In genomic region chr6:169722362-169723199, GRCh38 we compare ENCODE assay signal across 1 cellular context.
TF ChIP-seq lines count a peak whose summit lies in the region.

No MANE protein-coding gene starts in this region.

TF ChIP-seq in HepG2, 621 proteins besides CTCF, POLR2A, EP300 and RAD21 (continued from another document):
- TF ChIP-seq FOSL2 (CRISPR knock-in tag; IDR thresholded peaks at IDR 0.05): 0 out of 2 replicates have a peak, but pooled peaks have one; percentile 22
- no peak for TF ChIP-seq ZBTB33 (CRISPR knock-in tag; IDR thresholded peaks at IDR 0.05)
- no peak for TF ChIP-seq ZNF451 (CRISPR knock-in tag; IDR thresholded peaks at IDR 0.05)
- 0 out of 2 replicates have a peak, but pooled peaks have one; percentile 22 for TF ChIP-seq ZNF441 (CRISPR knock-in tag; IDR thresholded peaks at IDR 0.05; ENCODE audit: borderline replicate concordance)
- TF ChIP-seq ZNF781 (CRISPR knock-in tag; IDR thresholded peaks at IDR 0.05; ENCODE audit: borderline replicate concordance, not compliant biosample characterization): no peak
- TF ChIP-seq ZNF660 (CRISPR knock-in tag; IDR thresholded peaks at IDR 0.05; ENCODE audit: borderline replicate concordance, low read depth): no peak
- TF ChIP-seq HHEX (CRISPR knock-in tag; IDR thresholded peaks at IDR 0.05): no peak
- TF ChIP-seq HNRNPL (IDR thresholded peaks at IDR 0.05; ENCODE audit: low read depth, low read length): 0 out of 2 replicates have a peak, but pooled peaks have one; percentile 53
- TF ChIP-seq FOXK2 (IDR thresholded peaks at IDR 0.05): no peak
- peak; percentile 53; the same call in 1 of the 2 replicates for TF ChIP-seq DZIP1 (CRISPR knock-in tag; IDR thresholded peaks at IDR 0.05)
- TF ChIP-seq TRIM24 (CRISPR knock-in tag; IDR thresholded peaks at IDR 0.05): no peak
- peak; percentile 54; the same call in 1 of the 2 replicates for TF ChIP-seq KDM2A (CRISPR knock-in tag; IDR thresholded peaks at IDR 0.05; ENCODE audit: borderline replicate concordance, low read depth)
- TF ChIP-seq PLSCR1 (CRISPR knock-in tag; IDR thresholded peaks at IDR 0.05; ENCODE audit: borderline replicate concordance): no peak
- TF ChIP-seq NAIF1 (CRISPR knock-in tag; IDR thresholded peaks at IDR 0.05; ENCODE audit: borderline replicate concordance): peak; percentile 37; the same call in 1 of the 2 replicates
- no peak for TF ChIP-seq RFX3 (CRISPR knock-in tag; IDR thresholded peaks at IDR 0.05)
- TF ChIP-seq ZNF598 (CRISPR knock-in tag; IDR thresholded peaks at IDR 0.05; ENCODE audit: borderline replicate concordance): peak; percentile 50; the same call in 1 of the 2 replicates
- no peak for TF ChIP-seq ZNF710 (CRISPR knock-in tag; IDR thresholded peaks at IDR 0.05; ENCODE audit: borderline replicate concordance)
- no peak for TF ChIP-seq HNF4G (IDR thresholded peaks at IDR 0.05; ENCODE audit: borderline replicate concordance, low read depth, low read length)
- TF ChIP-seq HNF4G (CRISPR knock-in tag; IDR thresholded peaks at IDR 0.05; ENCODE audit: borderline replicate concordance, low read depth): no peak
- TF ChIP-seq ARNT (IDR thresholded peaks at IDR 0.05): no peak
- TF ChIP-seq KLF13 (CRISPR knock-in tag; IDR thresholded peaks at IDR 0.05): 0 out of 2 replicates have a peak, but pooled peaks have one; percentile 27
- TF ChIP-seq ZNF513 (CRISPR knock-in tag; conservative IDR thresholded peaks at IDR 0.05): no peak
- 0 out of 2 replicates have a peak, but pooled peaks have one; percentile 36 for TF ChIP-seq ZKSCAN5 (CRISPR knock-in tag; IDR thresholded peaks at IDR 0.05)
- no peak for TF ChIP-seq ZNF747 (CRISPR knock-in tag; IDR thresholded peaks at IDR 0.05; ENCODE audit: borderline replicate concordance)
- TF ChIP-seq ZNF30 (CRISPR knock-in tag; IDR thresholded peaks at IDR 0.05): no peak
- peak; percentile 78 for TF ChIP-seq UBTF (CRISPR knock-in tag; IDR thresholded peaks at IDR 0.05)
- no peak for TF ChIP-seq TEF (CRISPR knock-in tag; IDR thresholded peaks at IDR 0.05)
- 0 out of 2 replicates have a peak, but pooled peaks have one; percentile 17 for TF ChIP-seq ISL2 (CRISPR knock-in tag; IDR thresholded peaks at IDR 0.05)
- no peak for TF ChIP-seq FUBP1 (CRISPR knock-in tag; IDR thresholded peaks at IDR 0.05; ENCODE audit: borderline replicate concordance)
- peak; percentile 16; the same call in 1 of the 2 replicates for TF ChIP-seq IRF2 (CRISPR knock-in tag; IDR thresholded peaks at IDR 0.05)
- TF ChIP-seq ZNF83 (CRISPR knock-in tag; IDR thresholded peaks at IDR 0.05; ENCODE audit: borderline replicate concordance): no peak
- TF ChIP-seq ZNF878 (CRISPR knock-in tag; IDR thresholded peaks at IDR 0.05): no peak
- TF ChIP-seq ZBTB3 (CRISPR knock-in tag; IDR thresholded peaks at IDR 0.05; ENCODE audit: borderline replicate concordance, low read depth): no peak
- TF ChIP-seq PHB2 (IDR thresholded peaks at IDR 0.05; ENCODE audit: partially characterized antibody): no peak
- no peak for TF ChIP-seq PAX8 (CRISPR knock-in tag; IDR thresholded peaks at IDR 0.05; ENCODE audit: borderline replicate concordance)
- peak; percentile 76 for TF ChIP-seq SAP130 (CRISPR knock-in tag; IDR thresholded peaks at IDR 0.05; ENCODE audit: low read depth)
- no peak for TF ChIP-seq SMARCC2 (IDR thresholded peaks at IDR 0.05)
- peak; percentile 65; the same call in 1 of the 2 replicates for TF ChIP-seq CBFB (CRISPR knock-in tag; IDR thresholded peaks at IDR 0.05)
- peak; percentile 67 for TF ChIP-seq FOXC1 (CRISPR knock-in tag; IDR thresholded peaks at IDR 0.05; ENCODE audit: borderline replicate concordance)
- TF ChIP-seq ZNF749 (CRISPR knock-in tag; IDR thresholded peaks at IDR 0.05; ENCODE audit: borderline replicate concordance): no peak
- no peak for TF ChIP-seq MLXIP (CRISPR knock-in tag; IDR thresholded peaks at IDR 0.05; ENCODE audit: borderline replicate concordance)
- TF ChIP-seq ZNF782 (CRISPR knock-in tag; IDR thresholded peaks at IDR 0.05; ENCODE audit: borderline replicate concordance): no peak
